9 cellular contexts compared by ENCODE assay signal in the genomic region with DNA sequence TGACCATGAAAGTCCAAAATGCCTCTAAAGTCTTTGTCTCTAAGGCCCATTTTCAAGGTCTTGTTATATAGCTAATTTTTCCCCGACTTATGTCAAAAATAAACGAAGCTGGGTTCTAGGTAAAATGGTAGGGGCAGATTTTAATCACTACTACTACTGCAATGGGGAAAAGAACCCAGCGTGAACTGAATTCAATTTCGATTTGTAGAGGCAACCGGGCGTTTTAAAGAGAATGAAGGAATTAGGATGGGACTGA. TPM values are rescaled to one million over a fixed set of nuclear protein-coding genes. Genes with fewer than 3 reads are reported as not detected.
DNase-seq lines count a peak whose midpoint lies in the region; ATAC-seq and TF ChIP-seq lines count a peak whose summit lies in the region.
"Had no signal": no experiment of that assay in that cellular context is flagged by ENCODE, and none has a peak within 500 bp of the region (broad histone marks: within the 10 kb centered on the region; RNA-seq: fewer than 3 reads in every experiment).

No MANE protein-coding gene starts in this region.

- no peaks in the 10 kb centered on the region for H3K27me3 ChIP-seq in aorta (ENCODE audit: control insufficient read depth in 1 of 2, insufficient read depth in 2 of 2, low read length in 1 of 2)

- 3 to 4% methylated on average over 6 of the region's 6 CpGs for WGBS in aorta, 2 donors

- no peak for TF ChIP-seq CTCF in mucosa of descending colon (IDR thresholded peaks at IDR 0.05)

- no peak for DNase-seq in stimulated activated naive CD8-positive, alpha-beta T cell treated with anti-CD3 and anti-CD28 coated beads, Interleukin-15, Interleukin-2, amounts not matched to agents 100 U/mL and 50 U/mL, for 24 hours
- no peak for DNase-seq in caudate nucleus (lab: John Stamatoyannopoulos, UW)
- DNase-seq in mucosa of descending colon, result no peak
- no peak for DNase-seq in aorta
- DNase-seq in activated gamma-delta T cell treated with Interleukin-2 at 50 U/mL for 16 hours, result no peak
- no peak for DNase-seq in GM19238 (ENCODE audit: insufficient read length, low spot score)
- no peak for DNase-seq in putamen (ENCODE audit: low spot score)
- DNase-seq: NCI-H187 treated with DMSO at 0.1 percent for 48 hours had no signal

- H3K27ac ChIP-seq in caudate nucleus (ENCODE audit: low read depth, low read length) (peak overlapping the region; percentile 100), aorta (ENCODE audit: low read depth in 1 of 2, low read length in 2 of 2) (peak overlapping the region in 1 of 2 donors; percentile 100)

- peaks cover 37% of the 10 kb centered on the region for H3K36me3 Mint-ChIP-seq in stimulated activated naive CD8-positive, alpha-beta T cell treated with anti-CD3 and anti-CD28 coated beads, Interleukin-15, Interleukin-2, amounts not matched to agents 100 ng/mL and 50 ng/mL, for 24 hours (ENCODE audit: low read depth)

- no peaks in the 10 kb centered on the region for H3K27me3 Mint-ChIP-seq in stimulated activated naive CD8-positive, alpha-beta T cell treated with anti-CD3 and anti-CD28 coated beads, Interleukin-15, Interleukin-2, amounts not matched to agents 100 ng/mL and 50 ng/mL, for 24 hours

- H3K36me3 ChIP-seq in mucosa of descending colon (ENCODE audit: low read depth), result no peaks in the 10 kb centered on the region
- no peaks in the 10 kb centered on the region for H3K36me3 ChIP-seq in aorta (ENCODE audit: control insufficient read depth in 1 of 2, insufficient read depth in 2 of 2, low read length in 1 of 2)

- H3K4me1 ChIP-seq in mucosa of descending colon (ENCODE audit: low read depth) (peaks cover 11% of the 10 kb centered on the region), aorta (ENCODE audit: control insufficient read depth in 1 of 2, insufficient read depth in 2 of 2, low read length in 2 of 2) (peaks cover 0 to 6% of the 10 kb centered on the region in 2 donors)

- H3K9me3 Mint-ChIP-seq in stimulated activated naive CD8-positive, alpha-beta T cell treated with anti-CD3 and anti-CD28 coated beads, Interleukin-15, Interleukin-2, amounts not matched to agents 100 ng/mL and 50 ng/mL, for 24 hours, result no peaks in the 10 kb centered on the region

- peak overlapping the region; percentile 94 for H3K27ac Mint-ChIP-seq in stimulated activated naive CD8-positive, alpha-beta T cell treated with anti-CD3 and anti-CD28 coated beads, Interleukin-15, Interleukin-2, amounts not matched to agents 100 ng/mL and 50 ng/mL, for 24 hours

- peak overlapping the region; percentile 90 for H3K4me3 Mint-ChIP-seq in stimulated activated naive CD8-positive, alpha-beta T cell treated with anti-CD3 and anti-CD28 coated beads, Interleukin-15, Interleukin-2, amounts not matched to agents 100 ng/mL and 50 ng/mL, for 24 hours

- H3K9me3 ChIP-seq in mucosa of descending colon, result no peaks in the 10 kb centered on the region
- no peaks in the 10 kb centered on the region for H3K9me3 ChIP-seq in aorta (ENCODE audit: control insufficient read depth, low read length)

- no peak for ATAC-seq in stimulated activated naive CD8-positive, alpha-beta T cell treated with anti-CD3 and anti-CD28 coated beads, Interleukin-15, Interleukin-2, amounts not matched to agents 100 U/mL and 50 U/mL, for 24 hours
- ATAC-seq in mucosa of descending colon (no peak), aorta (ENCODE audit: low FRiP score) (no peak)

- intact Hi-C loops in mucosa of descending colon (cut with DNase I, micrococcal nuclease), result no loop called here
- intact Hi-C loops in aorta (cut with DNase I), result loop anchor here in 1 of 2 donors (10.0 kb wide), 1 partner anchor 313 kb away; a partner anchor contains a TSS

- H3K4me1 Mint-ChIP-seq in stimulated activated naive CD8-positive, alpha-beta T cell treated with anti-CD3 and anti-CD28 coated beads, Interleukin-15, Interleukin-2, amounts not matched to agents 100 ng/mL and 50 ng/mL, for 24 hours (ENCODE audit: low read depth), result peaks cover 22% of the 10 kb centered on the region

- H3K4me3 ChIP-seq in mucosa of descending colon, result peak overlapping the region; percentile 86
- peak overlapping the region; percentile 70 to 78 for H3K4me3 ChIP-seq in aorta (ENCODE audit: low read length in 2 of 2)

RNA-seq across cellular contexts. Expression of a gene that starts 0.5 kb away (rescaled TPM):
- total RNA-seq in mucosa of descending colon, result 1 to 10 TPM; 2.0 to 7.4 (median 2.1) TPM
- total RNA-seq in aorta, result 1 to 10 TPM in 1 of 2 donors, under 1 TPM in 1; 0.65 to 1.5 TPM
- 1 to 10 TPM in 1 of 2 donors, under 1 TPM in 1; 0.38 to 1.1 TPM for polyA plus RNA-seq in aorta
